ENCODE assay signal across 16 cellular contexts in genomic region chr6:31057426-31058003, GRCh38. TPM values are rescaled to one million over a fixed set of nuclear protein-coding genes. Genes with fewer than 3 reads are reported as not detected.
DNase-seq lines count a peak whose midpoint lies in the region; ATAC-seq and TF ChIP-seq lines count a peak whose summit lies in the region.
"Had no signal": no experiment of that assay in that cellular context is flagged by ENCODE, and none has a peak within 500 bp of the region (broad histone marks: within the 10 kb centered on the region; RNA-seq: fewer than 3 reads in every experiment).

No MANE protein-coding gene starts in this region.

- H3K9me3 Mint-ChIP-seq in nephron = no peaks in the 10 kb centered on the region
- H3K9me3 Mint-ChIP-seq: naive thymus-derived CD4-positive, alpha-beta T cell had no signal

- H3K9ac ChIP-seq in PC-3 (ENCODE audit: low read length) = peak overlapping the region; percentile 56

- CTCF ChIA-PET in PC-3 (lab: Charles Lee) = interaction anchor here (0.5 kb wide), 1 partner anchor 59 kb away, joined by 3 read pairs; no protein-coding TSS in a partner anchor

- H3K9me2 ChIP-seq in PC-3 (replicated peaks; ENCODE audit: low read length) = no peaks in the 10 kb centered on the region

- TF ChIP-seq EP300 in esophagus muscularis mucosa (IDR thresholded peaks at IDR 0.05) = no peak

- H3K27ac ChIP-seq in PC-3 (ENCODE audit: low read length) (peak overlapping the region; percentile 92), ectodermal cell (ENCODE audit: insufficient read depth, low read depth, low read length, poor library complexity, severe bottlenecking) (peak overlapping the region; percentile 51), esophagus muscularis mucosa (replicated peaks in 1 of 4) (no peak overlapping the region)
- H3K27ac ChIP-seq: ascending aorta, WERI-Rb-1 had no signal

- H3K36me3 ChIP-seq in PC-3 (ENCODE audit: low read depth, low read length) (no peaks in the 10 kb centered on the region), ectodermal cell (ENCODE audit: control insufficient read depth, insufficient read depth, low read length) (no peaks in the 10 kb centered on the region), esophagus muscularis mucosa (no peaks in the 10 kb centered on the region)
- H3K36me3 ChIP-seq: ascending aorta, WERI-Rb-1 had no signal

- no peak for TF ChIP-seq CTCF in PC-3 (conservative IDR thresholded peaks at IDR 0.05; ENCODE audit: low read depth, low read length)
- TF ChIP-seq CTCF in nephron (IDR thresholded peaks at IDR 0.05; ENCODE audit: unreplicated experiment in 3 of 3) = no peak
- no peak for TF ChIP-seq CTCF in esophagus muscularis mucosa (IDR thresholded peaks at IDR 0.05)

- peak overlapping the region; percentile 23 to 72 (median 59) for H3K27ac Mint-ChIP-seq in nephron
- H3K27ac Mint-ChIP-seq: naive thymus-derived CD4-positive, alpha-beta T cell had no signal

- no peaks in the 10 kb centered on the region for H3K79me2 ChIP-seq in PC-3 (ENCODE audit: low read length)

- TF ChIP-seq POLR2A in esophagus muscularis mucosa (IDR thresholded peaks at IDR 0.05; ENCODE audit: low read depth) = no peak

- POLR2A ChIA-PET in PC-3 (lab: Charles Lee; ENCODE audit: unreplicated experiment) = no interaction called here

- H3K27me3 Mint-ChIP-seq in nephron (ENCODE audit: low read depth) = peaks cover 4% of the 10 kb centered on the region

- peak overlapping the region; percentile 20 for H2AFZ ChIP-seq in PC-3 (ENCODE audit: low read length)

- BruUV-seq in PC-3 (replicated peaks; lab: Mats Ljungman, UMichigan) = no TSS peak

- H3K4me1 ChIP-seq in PC-3 (ENCODE audit: insufficient read depth, low read length) (peaks cover 48% of the 10 kb centered on the region), ectodermal cell (ENCODE audit: control insufficient read depth, insufficient read depth, low read length) (peaks cover 31% of the 10 kb centered on the region), esophagus muscularis mucosa (no peaks in the 10 kb centered on the region)
- H3K4me1 ChIP-seq: ascending aorta had no signal

- H3K4me3 ChIP-seq in PC-3 (ENCODE audit: low read length) (peak overlapping the region; percentile 39; the same call in 1 of the 2 replicates), ectodermal cell (ENCODE audit: insufficient read depth, low read depth, low read length) (peak overlapping the region; percentile 7), esophagus muscularis mucosa (no peak overlapping the region)
- H3K4me3 ChIP-seq: ascending aorta had no signal

- H3K4me2 ChIP-seq in PC-3 (ENCODE audit: low read length) = peak overlapping the region; percentile 70

- DNase-seq in AG20443 (ENCODE audit: low spot score) (peak; percentile 44), PC-3 (peak; percentile 73), NCI-H1417 treated with DMSO at 0.1 percent for 48 hours (lab: John Stamatoyannopoulos, UW) (no peak), GM19238 (ENCODE audit: insufficient read length, low spot score) (no peak), esophagus muscularis mucosa (ENCODE audit: extremely low spot score) (no peak)
- DNase-seq: activated T-cell treated with anti-CD3 and anti-CD28 coated beads, Interleukin-2, amount 50 U/mL, for 1 hour; naive thymus-derived CD4-positive, alpha-beta T cell; SIG-M5 had no signal

- H4K20me1 ChIP-seq in PC-3 (ENCODE audit: low read length) = no peaks in the 10 kb centered on the region

- H3K36me3 Mint-ChIP-seq in nephron (ENCODE audit: low read depth) = no peaks in the 10 kb centered on the region
- H3K36me3 Mint-ChIP-seq: naive thymus-derived CD4-positive, alpha-beta T cell had no signal

- H3K4me3 Mint-ChIP-seq in nephron = no peak overlapping the region
- H3K4me3 Mint-ChIP-seq: naive thymus-derived CD4-positive, alpha-beta T cell had no signal

- 46 to 50% methylated on average over 4 of the region's 4 CpGs for WGBS in ectodermal cell, 2 experiments
- WGBS in esophagus muscularis mucosa = 65% methylated on average over 3 of the region's 4 CpGs

- H3F3A ChIP-seq in PC-3 (ENCODE audit: low read length, unreplicated experiment) = peaks cover 6% of the 10 kb centered on the region

- peaks cover 38% of the 10 kb centered on the region for H3K4me1 Mint-ChIP-seq in nephron
- H3K4me1 Mint-ChIP-seq: naive thymus-derived CD4-positive, alpha-beta T cell had no signal

- ATAC-seq in PC-3 (peak; percentile 14), HG03139 (IDR thresholded peaks at IDR 0.05; ENCODE audit: unreplicated experiment) (no peak)
- ATAC-seq: naive thymus-derived CD4-positive, alpha-beta T cell had no signal

- H3K27me3 ChIP-seq in PC-3 (ENCODE audit: low read length) (no peaks in the 10 kb centered on the region), ectodermal cell (ENCODE audit: control insufficient read depth, insufficient read depth, low read length, poor library complexity, severe bottlenecking) (no peaks in the 10 kb centered on the region), esophagus muscularis mucosa (peaks cover 0 to 24% (median 0%) of the 10 kb centered on the region in 4 donors)
- H3K27me3 ChIP-seq: ascending aorta had no signal

- intact Hi-C loops in PC-3 (cut with micrococcal nuclease) = loop anchor here (1.0 kb wide), 1 partner anchor 115 kb away; no protein-coding TSS in a partner anchor
- intact Hi-C loops in esophagus muscularis mucosa (cut with DNase I) = no loop called here

- no peaks in the 10 kb centered on the region for H3K9me3 ChIP-seq in PC-3 (ENCODE audit: low read length)
- H3K9me3 ChIP-seq in ectodermal cell (ENCODE audit: control insufficient read depth, low read length) = no peaks in the 10 kb centered on the region
- H3K9me3 ChIP-seq in esophagus muscularis mucosa = no peaks in the 10 kb centered on the region
- H3K9me3 ChIP-seq: ascending aorta had no signal

RNA-seq across cellular contexts. Expression of gene MUC22, which starts 47.2 kb away (rescaled TPM):
- total RNA-seq in PC-3 (2014; rRNA removed) (0.06 TPM in 1 of 2 replicates, not detected in the other), esophagus muscularis mucosa (not detected)
- not detected for polyA plus RNA-seq in ectodermal cell (2013, experiment 1 of 4)
- polyA plus RNA-seq in ectodermal cell (2013, experiment 2 of 4) = not detected
- polyA plus RNA-seq in ectodermal cell (2013, experiment 3 of 4) = not detected
- not detected for polyA plus RNA-seq in ectodermal cell (2013, experiment 4 of 4)
- total RNA-seq: ascending aorta; G401; naive thymus-derived CD4-positive, alpha-beta T cell; urinary bladder had no signal
- polyA plus RNA-seq: BJ; naive thymus-derived CD4-positive, alpha-beta T cell; urinary bladder had no signal

RNA-seq across cellular contexts. Expression of gene C6orf15, which starts 54.9 kb away (rescaled TPM):
- total RNA-seq in PC-3 (2014; rRNA removed) = not detected in 2 replicates
- not detected for polyA plus RNA-seq in ectodermal cell (2013, experiment 1 of 4)
- polyA plus RNA-seq in ectodermal cell (2013, experiment 2 of 4) = not detected
- polyA plus RNA-seq in ectodermal cell (2013, experiment 3 of 4) = not detected
- polyA plus RNA-seq in ectodermal cell (2013, experiment 4 of 4) = not detected
- total RNA-seq in esophagus muscularis mucosa = not detected
- total RNA-seq: ascending aorta; G401; naive thymus-derived CD4-positive, alpha-beta T cell; urinary bladder had no signal
- polyA plus RNA-seq: BJ; naive thymus-derived CD4-positive, alpha-beta T cell; urinary bladder had no signal

RNA-seq across cellular contexts. Expression of gene PSORS1C1, which starts 57.1 kb away (rescaled TPM):
- total RNA-seq in PC-3 (2014; rRNA removed) (2.0 and 5.5 TPM in 2 replicates), esophagus muscularis mucosa (1 to 10 TPM in 3 of 4 donors, under 1 TPM in 1; 0.34 to 1.2 (median 1.1) TPM)
- polyA plus RNA-seq in ectodermal cell (2013, experiment 1 of 4) = not detected
- polyA plus RNA-seq in ectodermal cell (2013, experiment 2 of 4) = not detected
- not detected for polyA plus RNA-seq in ectodermal cell (2013, experiment 3 of 4)
- polyA plus RNA-seq in ectodermal cell (2013, experiment 4 of 4) = not detected
- total RNA-seq: ascending aorta; G401; naive thymus-derived CD4-positive, alpha-beta T cell had no signal
- polyA plus RNA-seq: naive thymus-derived CD4-positive, alpha-beta T cell had no signal

Comparison
In these comparisons a context has a peak if more than half of its experiments do, and no peak if none do; other contexts are left out.
1. DNase-seq: peak in AG20443 (single experiment) and PC-3 (single experiment); none in NCI-H1417 treated with DMSO at 0.1 percent for 48 hours (single experiment), GM19238 (single experiment) and esophagus muscularis mucosa (single experiment).
2. H3K27ac ChIP-seq: peak in PC-3 (single experiment) and ectodermal cell (single experiment); none in esophagus muscularis mucosa (0 of 4).
3. H3K4me3 ChIP-seq: peak in PC-3 (single experiment) and ectodermal cell (single experiment); none in esophagus muscularis mucosa (0 of 4).